Comparison of ENCODE assay signal across 7 cellular contexts in genomic region chr20:2006452-2007381, GRCh38. TPM values are rescaled to one million over a fixed set of nuclear protein-coding genes. Genes with fewer than 3 reads are reported as not detected.
DNase-seq lines count a peak whose midpoint lies in the region; TF ChIP-seq lines count a peak whose summit lies in the region.

No MANE protein-coding gene starts in this region.

- H3K27ac ChIP-seq in SJCRH30 (no peak overlapping the region), neural progenitor cell (no peak overlapping the region)

- DNase-seq in D341Med (ENCODE audit: low spot score) (peak; percentile 81), HCEC 1CT (peak; percentile 13), SJCRH30 (peak; percentile 10 to 42), endothelial cell (ENCODE audit: low spot score) (peak; percentile 32), neural progenitor cell (ENCODE audit: low spot score) (peak; percentile 78), DMS153 treated with DMSO at 0.1 percent for 48 hours (lab: John Stamatoyannopoulos, UW; ENCODE audit: unreplicated experiment) (no peak), NCI-H774 (lab: John Stamatoyannopoulos, UW) (no peak)

- H3K4me2 ChIP-seq in neural progenitor cell = no peak overlapping the region

- H3K27ac Mint-ChIP-seq in endothelial cell (ENCODE audit: unreplicated experiment) (no peak overlapping the region), neural progenitor cell (no peak overlapping the region)

- H3K4me1 ChIP-seq in SJCRH30 = no peaks in the 10 kb centered on the region
- H3K4me1 ChIP-seq in neural progenitor cell = peaks cover 11% of the 10 kb centered on the region

- H3K9ac ChIP-seq in neural progenitor cell = no peak overlapping the region

- H3K79me2 ChIP-seq in neural progenitor cell (ENCODE audit: low read depth) = no peaks in the 10 kb centered on the region

- H3K27me3 ChIP-seq in SJCRH30 = no peaks in the 10 kb centered on the region
- peaks cover 9% of the 10 kb centered on the region for H3K27me3 ChIP-seq in neural progenitor cell

- no peaks in the 10 kb centered on the region for H3F3A ChIP-seq in neural progenitor cell (ENCODE audit: low read depth)

- peaks cover 24% of the 10 kb centered on the region for H4K20me1 ChIP-seq in neural progenitor cell (ENCODE audit: low read depth)

- no peaks in the 10 kb centered on the region for H3K9me3 Mint-ChIP-seq in endothelial cell (ENCODE audit: unreplicated experiment)
- H3K9me3 Mint-ChIP-seq in neural progenitor cell = no peaks in the 10 kb centered on the region

- peak; percentile 98 for TF ChIP-seq CTCF in endothelial cell (IDR thresholded peaks at IDR 0.05; ENCODE audit: unreplicated experiment)
- peak; percentile 98 for TF ChIP-seq CTCF in neural progenitor cell (IDR thresholded peaks at IDR 0.05)

- H3K27me3 Mint-ChIP-seq in endothelial cell (ENCODE audit: unreplicated experiment) (no peaks in the 10 kb centered on the region), neural progenitor cell (ENCODE audit: insufficient read depth, low read depth) (peaks cover 11% of the 10 kb centered on the region)

- H2AFZ ChIP-seq in neural progenitor cell (replicated peaks) = no peak overlapping the region

- H3K36me3 ChIP-seq in SJCRH30 = no peaks in the 10 kb centered on the region
- H3K36me3 ChIP-seq in neural progenitor cell = no peaks in the 10 kb centered on the region

- H3K36me3 Mint-ChIP-seq in endothelial cell (ENCODE audit: low read depth, unreplicated experiment) (no peaks in the 10 kb centered on the region), neural progenitor cell (no peaks in the 10 kb centered on the region)

- H3K9me3 ChIP-seq in SJCRH30 (replicated peaks) (no peaks in the 10 kb centered on the region), neural progenitor cell (ENCODE audit: low read depth) (no peaks in the 10 kb centered on the region)

- H3K4me3 ChIP-seq in SJCRH30 (no peak overlapping the region), neural progenitor cell (no peak overlapping the region)

- H3K4me3 Mint-ChIP-seq in endothelial cell (ENCODE audit: unreplicated experiment) = no peak overlapping the region
- no peak overlapping the region for H3K4me3 Mint-ChIP-seq in neural progenitor cell

- H3K4me1 Mint-ChIP-seq in endothelial cell (ENCODE audit: unreplicated experiment) = no peaks in the 10 kb centered on the region
- no peaks in the 10 kb centered on the region for H3K4me1 Mint-ChIP-seq in neural progenitor cell

RNA-seq across cellular contexts. Expression of gene PDYN, which starts 12.9 kb away (rescaled TPM):
- total RNA-seq in SJCRH30 (2014; rRNA removed; shearing (Covaris generic)) = not detected in 2 replicates
- total RNA-seq in endothelial cell (ENCODE audit: unreplicated experiment) (not detected), neural progenitor cell (ENCODE audit: low replicate concordance) (0.12 and 0.30 TPM in 2 replicates)

Comparison
In these comparisons a context has a peak if more than half of its experiments do, and no peak if none do; other contexts are left out.
1. DNase-seq: peak in D341Med (single experiment), HCEC 1CT (single experiment), SJCRH30 (2 of 2), endothelial cell (single experiment) and neural progenitor cell (single experiment); none in DMS153 treated with DMSO at 0.1 percent for 48 hours (single experiment) and NCI-H774 (single experiment).